In the genomic region with DNA sequence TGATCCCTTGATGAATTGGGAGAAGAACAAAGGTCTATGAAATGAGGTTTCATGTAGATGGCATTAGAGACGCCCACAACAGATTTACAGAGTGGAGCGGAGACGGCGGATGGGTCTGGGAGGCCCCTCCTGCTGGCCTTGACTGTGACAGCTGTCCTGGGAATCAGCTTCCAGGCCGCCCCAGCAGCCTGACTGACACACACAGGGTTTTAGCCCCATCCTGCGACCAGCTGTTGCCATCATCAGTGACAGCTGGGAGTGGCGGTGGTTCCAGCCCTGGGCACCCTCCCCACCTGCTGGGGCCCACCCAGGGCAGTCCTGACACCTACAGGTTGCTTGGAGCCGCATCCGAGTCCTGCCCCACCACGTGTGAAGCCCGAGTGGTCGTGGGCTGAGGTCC, we compare ENCODE assay signal across 20 cellular contexts.
A peak's percentile ranks its signal among the peaks of the same experiment; 100 is the strongest.
DNase-seq lines count a peak whose midpoint lies in the region; ATAC-seq and TF ChIP-seq lines count a peak whose summit lies in the region.
"Had no signal": no experiment of that assay in that cellular context is flagged by ENCODE, and none has a peak within 500 bp of the region (broad histone marks: within the 10 kb centered on the region; RNA-seq: fewer than 3 reads in every experiment).

No MANE protein-coding gene starts in this region.

- H3K27me3 ChIP-seq in IMR-90 (ENCODE audit: control insufficient read depth, insufficient read depth, low read length) (no peaks in the 10 kb centered on the region), skeletal muscle tissue (ENCODE audit: control insufficient read depth in 3 of 3, insufficient read depth in 3 of 3, low read length in 3 of 3) (no peaks in the 10 kb centered on the region)
- H3K27me3 ChIP-seq: neutrophil, thyroid gland had no signal

- H2AFZ ChIP-seq in IMR-90 (replicated peaks; ENCODE audit: low read length, poor library complexity), result peak overlapping the region; percentile 14

- dilution Hi-C loops in IMR-90 (cut with HindIII; ENCODE audit: low sequenced_read_pairs, unreplicated experiment), result no loop called here

- no peaks in the 10 kb centered on the region for H3K9me1 ChIP-seq in IMR-90 (ENCODE audit: insufficient read depth, low read length)

- CTCF ChIA-PET in IMR-90 (lab: Yijun Ruan, JAX), result no interaction called here

- H3K9me3 ChIP-seq in IMR-90 (ENCODE audit: control insufficient read depth, insufficient read depth, low read length), result no peaks in the 10 kb centered on the region
- no peaks in the 10 kb centered on the region for H3K9me3 ChIP-seq in skeletal muscle tissue (ENCODE audit: control insufficient read depth in 3 of 3, low read length in 3 of 3)
- H3K9me3 ChIP-seq: neutrophil, thyroid gland had no signal

- H3K14ac ChIP-seq in IMR-90 (replicated peaks; ENCODE audit: low read depth, low read length), result no peak overlapping the region

- no peak overlapping the region for H3K4ac ChIP-seq in IMR-90 (ENCODE audit: low read depth, low read length)

- H3K4me2 ChIP-seq in IMR-90 (ENCODE audit: low read depth, low read length), result no peak overlapping the region

- no peak for TF ChIP-seq POLR2A in IMR-90 (IDR thresholded peaks at IDR 0.05; ENCODE audit: low read depth, low read length)

- H3K27ac ChIP-seq in IMR-90 (ENCODE audit: insufficient read depth, low read length), result no peak overlapping the region
- H3K27ac ChIP-seq in skeletal muscle tissue (ENCODE audit: low read depth, low read length), result peak overlapping the region; percentile 18
- H3K27ac ChIP-seq: neutrophil, thyroid gland had no signal

- intact Hi-C loops in IMR-90 (cut with micrococcal nuclease), result no loop called here

- no peak overlapping the region for H2BK15ac ChIP-seq in IMR-90 (ENCODE audit: low read depth, low read length)

- no peak overlapping the region for H4K91ac ChIP-seq in IMR-90 (ENCODE audit: insufficient read depth, low read depth, low read length)

- H3K18ac ChIP-seq in IMR-90 (ENCODE audit: low read depth, low read length), result no peak overlapping the region

- 0 out of 2 replicates have a peak, but pooled peaks cover 4% of the 10 kb centered on the region for H4K20me1 ChIP-seq in IMR-90 (ENCODE audit: insufficient read depth, low read length)

- H3K4me1 ChIP-seq in IMR-90 (ENCODE audit: control insufficient read depth, insufficient read depth, low read length) (no peaks in the 10 kb centered on the region; the same call in 1 of the 2 replicates), skeletal muscle tissue (ENCODE audit: control insufficient read depth in 3 of 3, insufficient read depth in 3 of 3, low read length in 3 of 3) (peaks cover 37 to 45% (median 40%) of the 10 kb centered on the region in 3 donors)

- H3K23ac ChIP-seq in IMR-90 (ENCODE audit: low read depth, low read length), result no peak overlapping the region

- no peak overlapping the region for H2AK9ac ChIP-seq in IMR-90 (replicated peaks; ENCODE audit: low read depth, low read length, poor library complexity)

- 88% methylated on average over 3 of the region's 12 CpGs; no CpG with 5 or more reads in 1 of the 2 experiments for WGBS in IMR-90 (ENCODE audit: extremely low coverage in 2 of 2, insufficient read length in 1 of 2), 2 experiments

- no peak overlapping the region for H4K5ac ChIP-seq in IMR-90 (ENCODE audit: low read depth, low read length)

- in situ Hi-C loops in IMR-90 (cut with MboI; ENCODE audit: low sequenced_read_pairs), result no loop called here

- H3K4me3 ChIP-seq in IMR-90 (ENCODE audit: insufficient read depth, low read depth, low read length) (no peak overlapping the region), skeletal muscle tissue (ENCODE audit: low read length in 3 of 3) (no peak overlapping the region)
- H3K4me3 ChIP-seq: thyroid gland had no signal

- no peak overlapping the region for H2AK5ac ChIP-seq in IMR-90 (ENCODE audit: low read depth, low read length)

- no peak for ATAC-seq in IMR-90 (ENCODE audit: low read depth)
- ATAC-seq in HG02763 (IDR thresholded peaks at IDR 0.05; ENCODE audit: unreplicated experiment), result no peak
- ATAC-seq: activated CD8-positive, alpha-beta T cell treated with anti-CD3 and anti-CD28 coated beads, Interleukin-2, amount 10 ng/mL, durations not matched to agents 7 days and 5 days; PC-3 had no signal

- H3K9ac ChIP-seq in IMR-90 (ENCODE audit: low read depth, low read length) (no peak overlapping the region), skeletal muscle tissue (ENCODE audit: low read depth in 1 of 3, low read length in 3 of 3) (no peak overlapping the region)

- H2BK5ac ChIP-seq in IMR-90 (ENCODE audit: low read depth, low read length, poor library complexity, severe bottlenecking), result no peak overlapping the region

- no peaks in the 10 kb centered on the region; a peak in 2 of 4 replicates for H3K79me1 ChIP-seq in IMR-90 (ENCODE audit: low read depth in 1 of 2, low read length in 2 of 2)

- no peak overlapping the region for H2BK120ac ChIP-seq in IMR-90 (ENCODE audit: low read depth, low read length)

- H2BK20ac ChIP-seq in IMR-90 (ENCODE audit: low read depth, low read length), result no peak overlapping the region

- no peak overlapping the region for H4K8ac ChIP-seq in IMR-90 (ENCODE audit: low read depth in 2 of 2, low read length in 2 of 2)

- no peak overlapping the region for H3K56ac ChIP-seq in IMR-90 (ENCODE audit: extremely low read depth, insufficient read depth, low read length)

- no peak for TF ChIP-seq CTCF in IMR-90 (conservative IDR thresholded peaks at IDR 0.05; ENCODE audit: low read depth, low read length)

- POLR2A ChIA-PET in IMR-90 (lab: Charles Lee; ENCODE audit: unreplicated experiment), result no interaction called here

- TF ChIP-seq RAD21 in IMR-90 (IDR thresholded peaks at IDR 0.05; ENCODE audit: low read length), result no peak

- BruUV-seq in IMR-90 (replicated peaks; lab: Mats Ljungman, UMichigan), result no TSS peak

- DNase-seq in IMR-90 (no peak), NCI-H82 treated with DMSO at 0.1 percent for 48 hours (lab: John Stamatoyannopoulos, UW; ENCODE audit: unreplicated experiment) (peak; percentile 50), myocyte (ENCODE audit: low read depth) (peak; percentile 98), NCI-H1417 (lab: John Stamatoyannopoulos, UW) (no peak), NCI-H2029 (lab: John Stamatoyannopoulos, UW) (no peak)
- DNase-seq: activated CD4-positive, CD25-positive, alpha-beta regulatory T cell treated with anti-CD3 and anti-CD28 coated beads, Interleukin-2, amount 50 U/mL, for 72 hours; activated CD8-positive, alpha-beta T cell treated with anti-CD3 and anti-CD28 coated beads, Interleukin-2, amount 10 ng/mL, durations not matched to agents 7 days and 5 days; activated gamma-delta T cell; activated T-cell treated with anti-CD3 and anti-CD28 coated beads for 4 hours; dermis blood vessel endothelial cell; KG1; NCI-H146; NCI-H2227 treated with DMSO at 0.1 percent for 48 hours; PC-3; SHP77 treated with DMSO at 0.1 percent for 48 hours; stimulated activated CD4-positive, alpha-beta T cell treated with anti-CD3 and anti-CD28 coated beads, Interleukin-12 subunit alpha, Interleukin-12 subunit beta, amount 100 ng/mL, for 4 hours; thyroid gland had no signal

- H3K36me3 ChIP-seq in IMR-90 (ENCODE audit: control insufficient read depth, insufficient read depth, low read length), result peaks cover 9% of the 10 kb centered on the region
- H3K36me3 ChIP-seq in skeletal muscle tissue (ENCODE audit: control insufficient read depth in 3 of 3, insufficient read depth in 3 of 3, low read length in 3 of 3), result peaks cover 0 to 6% (median 3%) of the 10 kb centered on the region in 3 donors
- H3K36me3 ChIP-seq: neutrophil had no signal

TF ChIP-seq in IMR-90, 13 proteins besides CTCF, POLR2A, EP300 and RAD21:
- no peak for TF ChIP-seq CEBPB (IDR thresholded peaks at IDR 0.05; ENCODE audit: low read depth, low read length)
- no peak for TF ChIP-seq RFX5 (IDR thresholded peaks at IDR 0.05; ENCODE audit: low read depth, low read length)
- TF ChIP-seq BHLHE40 (IDR thresholded peaks at IDR 0.05; ENCODE audit: low read depth, low read length), result no peak
- no peak for TF ChIP-seq MAFK (IDR thresholded peaks at IDR 0.05; ENCODE audit: low read depth, low read length)
- TF ChIP-seq CHD1 (IDR thresholded peaks at IDR 0.05; ENCODE audit: low read depth, low read length), result no peak
- TF ChIP-seq, protein P1, sequence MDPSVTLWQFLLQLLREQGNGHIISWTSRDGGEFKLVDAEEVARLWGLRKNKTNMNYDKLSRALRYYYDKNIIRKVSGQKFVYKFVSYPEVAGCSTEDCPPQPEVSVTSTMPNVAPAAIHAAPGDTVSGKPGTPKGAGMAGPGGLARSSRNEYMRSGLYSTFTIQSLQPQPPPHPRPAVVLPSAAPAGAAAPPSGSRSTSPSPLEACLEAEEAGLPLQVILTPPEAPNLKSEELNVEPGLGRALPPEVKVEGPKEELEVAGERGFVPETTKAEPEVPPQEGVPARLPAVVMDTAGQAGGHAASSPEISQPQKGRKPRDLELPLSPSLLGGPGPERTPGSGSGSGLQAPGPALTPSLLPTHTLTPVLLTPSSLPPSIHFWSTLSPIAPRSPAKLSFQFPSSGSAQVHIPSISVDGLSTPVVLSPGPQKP (IDR thresholded peaks at IDR 0.05; ENCODE audit: borderline replicate concordance, low read depth, low read length), result no peak
- no peak for TF ChIP-seq RCOR1 (IDR thresholded peaks at IDR 0.05; ENCODE audit: insufficient replicate concordance, low read length)
- TF ChIP-seq USF2 (IDR thresholded peaks at IDR 0.05; ENCODE audit: low read depth, low read length), result no peak
- TF ChIP-seq FOS (IDR thresholded peaks at IDR 0.05; ENCODE audit: low read depth, low read length), result no peak
- TF ChIP-seq NFE2L2 (IDR thresholded peaks at IDR 0.05; ENCODE audit: low read depth, low read length), result no peak
- TF ChIP-seq SMC3 (IDR thresholded peaks at IDR 0.05; ENCODE audit: low read depth, low read length), result no peak
- no peak for TF ChIP-seq MXI1 (IDR thresholded peaks at IDR 0.05; ENCODE audit: borderline replicate concordance, low read depth, low read length)
- no peak for TF ChIP-seq MAZ (IDR thresholded peaks at IDR 0.05; ENCODE audit: borderline replicate concordance, low read depth, low read length)

Comparison
In these comparisons a context has a peak if more than half of its experiments do, and no peak if none do; other contexts are left out.
1. DNase-seq: peak in NCI-H82 treated with DMSO at 0.1 percent for 48 hours (single experiment) and myocyte (single experiment); none in IMR-90 (single experiment), NCI-H1417 (0 of 3) and NCI-H2029 (single experiment).